Comparison of ENCODE assay signal across 21 cellular contexts in genomic region chr17:17025621-17026020, GRCh38. TPM values are rescaled to one million over a fixed set of nuclear protein-coding genes. Genes with fewer than 3 reads are reported as not detected.
DNase-seq lines count a peak whose midpoint lies in the region; ATAC-seq and TF ChIP-seq lines count a peak whose summit lies in the region.
"Had no signal": no experiment of that assay in that cellular context is flagged by ENCODE, and none has a peak within 500 bp of the region (broad histone marks: within the 10 kb centered on the region; RNA-seq: fewer than 3 reads in every experiment).

No MANE protein-coding gene starts in this region.

- TF ChIP-seq CTCF in left ventricle myocardium inferior (IDR thresholded peaks at IDR 0.05; ENCODE audit: borderline replicate concordance) (no peak), mucosa of descending colon (IDR thresholded peaks at IDR 0.05) (no peak), thyroid gland (IDR thresholded peaks at IDR 0.05) (no peak)

- H3K27ac ChIP-seq in left ventricle myocardium inferior (replicated peaks): no peak overlapping the region
- no peak overlapping the region for H3K27ac ChIP-seq in SJCRH30
- peak overlapping the region in 2 of 3 donors; percentile 45 to 60 for H3K27ac ChIP-seq in thyroid gland
- H3K27ac ChIP-seq: KMS-11, SK-N-MC had no signal

- no peak for TF ChIP-seq POLR2A in thyroid gland (IDR thresholded peaks at IDR 0.05)

- ATAC-seq in Right ventricle myocardium superior (ENCODE audit: poor library complexity) (no peak), mucosa of descending colon (no peak), GM21786 (IDR thresholded peaks at IDR 0.05; ENCODE audit: unreplicated experiment) (no peak)

- DNase-seq in Right ventricle myocardium superior: peak; percentile 32
- DNase-seq in left ventricle myocardium inferior: no peak
- peak; percentile 64 to 68 for DNase-seq in SJCRH30
- peak in 2 of 3 donors; percentile 16 to 20 for DNase-seq in mucosa of descending colon
- no peak for DNase-seq in thyroid gland
- no peak for DNase-seq in GF-D8 (lab: John Stamatoyannopoulos, UW)
- DNase-seq in NCI-H2081 (lab: John Stamatoyannopoulos, UW): no peak
- DNase-seq: CD4-positive, alpha-beta T cell; DMS79 treated with DMSO at 0.1 percent for 48 hours; GDM1; NCI-H1105; NCI-H1930; NCI-H510A; NK-92 treated with Interleukin-12 subunit alpha and Interleukin-12 subunit beta, amount 100 ng/mL, for 24 hours; OCI-M1 had no signal

- no peaks in the 10 kb centered on the region for H3K9me3 ChIP-seq in left ventricle myocardium inferior (replicated peaks)
- H3K9me3 ChIP-seq in SJCRH30 (replicated peaks): no peaks in the 10 kb centered on the region
- no peaks in the 10 kb centered on the region for H3K9me3 ChIP-seq in mucosa of descending colon
- H3K9me3 ChIP-seq in thyroid gland: no peaks in the 10 kb centered on the region

- H3K4me1 ChIP-seq in left ventricle myocardium inferior (peaks cover 52% of the 10 kb centered on the region), SJCRH30 (peaks cover 55% of the 10 kb centered on the region), mucosa of descending colon (ENCODE audit: low read depth) (peaks cover 23% of the 10 kb centered on the region), thyroid gland (peaks cover 23 to 41% of the 10 kb centered on the region in 2 donors)

- WGBS in thyroid gland, 2 donors: 89 to 92% methylated on average over 4 to 5 of the region's 5 CpGs

- no peak overlapping the region for H3K4me3 ChIP-seq in left ventricle myocardium inferior
- no peak overlapping the region for H3K4me3 ChIP-seq in SJCRH30
- no peak overlapping the region for H3K4me3 ChIP-seq in mucosa of descending colon
- no peak overlapping the region for H3K4me3 ChIP-seq in thyroid gland (replicated peaks in 1 of 3)
- H3K4me3 ChIP-seq: SK-N-MC had no signal

- H3K36me3 ChIP-seq in left ventricle myocardium inferior (no peaks in the 10 kb centered on the region), SJCRH30 (no peaks in the 10 kb centered on the region), mucosa of descending colon (ENCODE audit: low read depth) (no peaks in the 10 kb centered on the region), thyroid gland (no peaks in the 10 kb centered on the region)

- H3K27me3 ChIP-seq in left ventricle myocardium inferior (ENCODE audit: low read depth): no peaks in the 10 kb centered on the region
- H3K27me3 ChIP-seq in SJCRH30: no peaks in the 10 kb centered on the region
- no peaks in the 10 kb centered on the region for H3K27me3 ChIP-seq in thyroid gland

- intact Hi-C loops in Right ventricle myocardium superior (cut with DNase I): no loop called here
- intact Hi-C loops in left ventricle myocardium inferior (cut with micrococcal nuclease): no loop called here
- intact Hi-C loops in mucosa of descending colon (cut with DNase I, micrococcal nuclease): no loop called here
- intact Hi-C loops in thyroid gland (cut with DNase I): no loop called here

RNA-seq across cellular contexts. Expression of gene MPRIP, which starts 16.6 kb away (rescaled TPM):
- total RNA-seq in Right ventricle myocardium superior (280 TPM), left ventricle myocardium inferior (350 TPM), mucosa of descending colon (100 to 1,000 TPM; 150 to 249 (median 231) TPM), thyroid gland (100 to 1,000 TPM; 130 to 244 (median 155) TPM)
- total RNA-seq in SJCRH30 (2014; rRNA removed; shearing (Covaris generic)): 312 and 334 TPM in 2 replicates

RNA-seq across cellular contexts. Expression of gene TNFRSF13B, which starts 53.7 kb away (rescaled TPM):
- total RNA-seq in Right ventricle myocardium superior: not detected
- not detected for total RNA-seq in left ventricle myocardium inferior
- not detected in 2 replicates for total RNA-seq in SJCRH30 (2014; rRNA removed; shearing (Covaris generic))
- total RNA-seq in mucosa of descending colon: 1 to 10 TPM in 1 of 3 donors, under 1 TPM in 2; 0.38 to 1.4 (median 0.98) TPM
- not detected for total RNA-seq in thyroid gland
- total RNA-seq: A172; CD4-positive, alpha-beta T cell; H4; MCF 10A had no signal

Comparison
In these comparisons a context has a peak if more than half of its experiments do, and no peak if none do; other contexts are left out.
1. DNase-seq: peak in Right ventricle myocardium superior (single experiment), SJCRH30 (2 of 2) and mucosa of descending colon (2 of 3); none in left ventricle myocardium inferior (single experiment), thyroid gland (0 of 2), GF-D8 (single experiment) and NCI-H2081 (0 of 2).
2. H3K27ac ChIP-seq: peak in thyroid gland (2 of 3); none in left ventricle myocardium inferior (single experiment) and SJCRH30 (single experiment).